ENCODE assay signal across 19 cellular contexts in the genomic region with DNA sequence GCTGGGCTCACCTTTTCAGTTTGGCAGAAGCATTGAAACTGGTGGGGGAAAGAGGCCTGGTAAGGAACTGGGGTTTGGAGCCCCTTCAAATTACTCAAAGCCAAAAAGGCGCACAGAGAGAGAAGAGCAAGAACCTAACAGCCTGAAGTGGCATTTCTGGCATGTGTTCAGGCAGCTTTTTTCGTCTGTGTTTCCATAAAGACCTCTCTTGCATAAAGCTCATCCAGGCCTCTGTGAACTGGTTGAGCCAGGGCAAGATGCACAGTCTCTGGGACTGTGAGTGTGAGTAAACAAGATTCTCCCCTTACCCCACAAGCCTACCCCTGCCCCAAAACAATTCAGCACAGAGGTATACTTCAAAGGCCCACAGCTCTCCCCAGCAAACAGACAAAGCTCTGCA.
"Had no signal": no experiment of that assay in that cellular context is flagged by ENCODE, and none has a peak within 500 bp of the region (broad histone marks: within the 10 kb centered on the region; RNA-seq: fewer than 3 reads in every experiment).

No MANE protein-coding gene starts in this region.

- FAIRE-seq: urothelium cell line had no signal

- DNase-seq: activated CD4-positive, alpha-beta memory T cell treated with anti-CD3 and anti-CD28 coated beads for 36 hours; activated CD4-positive, alpha-beta T cell treated with anti-CD3 and anti-CD28 coated beads for 36 hours; activated naive CD8-positive, alpha-beta T cell treated with anti-CD3 and anti-CD28 coated beads for 36 hours; amygdala; brain microvascular endothelial cell; erythroblast; gastrocnemius medialis; head of caudate nucleus; kidney glomerular epithelial cell; nephron progenitor cell; nucleus accumbens; stimulated activated CD4-positive, alpha-beta T cell treated with anti-CD3 and anti-CD28 coated beads, Interleukin-12 subunit alpha, Interleukin-12 subunit beta, amount 100 ng/mL, for 4 hours; stimulated activated CD4-positive, alpha-beta T cell treated with anti-CD3 and anti-CD28 coated beads, Interleukin-1b, Interleukin-23, amount 100 ng/mL, for 48 hours; stimulated activated CD8-positive, alpha-beta memory T cell treated with anti-CD3 and anti-CD28 coated beads, Interleukin-4, amount 100 ng/mL, for 48 hours; stimulated activated naive CD4-positive, alpha-beta T cell; tibial artery had no signal

- H3K4me3 ChIP-seq: coronary artery, gastrocnemius medialis, tibial artery had no signal

- H3K9me3 ChIP-seq: gastrocnemius medialis, tibial artery had no signal

- H3K27me3 ChIP-seq: brain microvascular endothelial cell, gastrocnemius medialis, tibial artery had no signal

- H3K4me1 ChIP-seq: tibial artery had no signal

- H3K27ac ChIP-seq: brain microvascular endothelial cell, coronary artery, gastrocnemius medialis, tibial artery had no signal

- H3K36me3 ChIP-seq: brain microvascular endothelial cell, gastrocnemius medialis, tibial artery had no signal

- ATAC-seq: activated CD4-positive, alpha-beta T cell treated with anti-CD3 and anti-CD28 coated beads for 36 hours; gastrocnemius medialis; WTC11 had no signal
